In genomic region chr18:48539406-48540328, GRCh38 we compare ENCODE assay signal across 8 cellular contexts. TPM values are rescaled to one million over a fixed set of nuclear protein-coding genes. Genes with fewer than 3 reads are reported as not detected.
DNase-seq lines count a peak whose midpoint lies in the region; ATAC-seq and TF ChIP-seq lines count a peak whose summit lies in the region.

No MANE protein-coding gene starts in this region.

- in situ Hi-C loops in G401 (cut with HindIII; ENCODE audit: low sequenced_read_pairs), result no loop called here

- no peak for TF ChIP-seq CTCF in left lung (IDR thresholded peaks at IDR 0.05)

- H3K27ac ChIP-seq in left lung, result peak overlapping the region; percentile 86 to 90

- peaks cover 29% of the 10 kb centered on the region for H3K27me3 Mint-ChIP-seq in activated CD4-positive, alpha-beta T cell treated with anti-CD3 and anti-CD28 coated beads, Interleukin-2, amount 10 ng/mL, durations not matched to agents 24 days and 14 days

- H3K4me1 Mint-ChIP-seq in activated CD4-positive, alpha-beta T cell treated with anti-CD3 and anti-CD28 coated beads, Interleukin-2, amount 10 ng/mL, durations not matched to agents 24 days and 14 days, result peaks cover 16% of the 10 kb centered on the region

- no peaks in the 10 kb centered on the region for H3K9me3 Mint-ChIP-seq in activated CD4-positive, alpha-beta T cell treated with anti-CD3 and anti-CD28 coated beads, Interleukin-2, amount 10 ng/mL, durations not matched to agents 24 days and 14 days

- intact Hi-C loops in activated CD4-positive, alpha-beta T cell treated with anti-CD3 and anti-CD28 coated beads, Interleukin-2, amount 10 ng/mL, durations not matched to agents 24 days and 14 days (cut with micrococcal nuclease), result loop anchor here (1.0 kb wide), 1 partner anchor 129 kb away; no protein-coding TSS in a partner anchor
- intact Hi-C loops in left lung (cut with DNase I), result no loop called here

- H3K36me3 ChIP-seq in left lung, result no peaks in the 10 kb centered on the region

- no peak overlapping the region for H3K27ac Mint-ChIP-seq in activated CD4-positive, alpha-beta T cell treated with anti-CD3 and anti-CD28 coated beads, Interleukin-2, amount 10 ng/mL, durations not matched to agents 24 days and 14 days

- H3K36me3 Mint-ChIP-seq in activated CD4-positive, alpha-beta T cell treated with anti-CD3 and anti-CD28 coated beads, Interleukin-2, amount 10 ng/mL, durations not matched to agents 24 days and 14 days (ENCODE audit: low read depth), result no peaks in the 10 kb centered on the region

- DNase-seq in G401 (ENCODE audit: low spot score) (peak; percentile 50), NCI-H1105 (lab: John Stamatoyannopoulos, UW) (peak; percentile 67), dermis blood vessel endothelial cell (peak; percentile 69), left lung (peak in 1 of 2 donors; percentile 86), cerebellar nuclear complex (lab: John Stamatoyannopoulos, UW) (no peak)
- DNase-seq in activated CD4-positive, alpha-beta T cell treated with anti-CD3 and anti-CD28 coated beads, Interleukin-2, amount 10 ng/mL, durations not matched to agents 24 days and 14 days, result peak; percentile 74
- DNase-seq in stimulated activated CD4-positive, alpha-beta T cell treated with anti-CD3 and anti-CD28 coated beads, Interleukin-2, amount 100 ng/mL, for 4 hours (ENCODE audit: low read depth), result peak; percentile 10

- ATAC-seq in left lung, result peak; percentile 25
- no peak for ATAC-seq in HG02678 (IDR thresholded peaks at IDR 0.05; ENCODE audit: unreplicated experiment)

- H3K4me3 ChIP-seq in left lung, result peak overlapping the region; percentile 89 to 91

- H3K4me1 ChIP-seq in left lung, result peaks cover 6 to 14% of the 10 kb centered on the region in 2 donors

- H3K9me3 ChIP-seq in left lung, result no peaks in the 10 kb centered on the region

- H3K27me3 ChIP-seq in left lung, result peaks cover 0 to 5% of the 10 kb centered on the region in 2 donors

- H3K4me3 Mint-ChIP-seq in activated CD4-positive, alpha-beta T cell treated with anti-CD3 and anti-CD28 coated beads, Interleukin-2, amount 10 ng/mL, durations not matched to agents 24 days and 14 days, result peak overlapping the region; percentile 84

RNA-seq across cellular contexts. Expression of gene CTIF, which starts 0.8 kb away (rescaled TPM):
- 4.6 and 5.9 TPM in 2 replicates for total RNA-seq in G401 (2014; rRNA removed; shearing (Covaris generic))
- total RNA-seq in activated CD4-positive, alpha-beta T cell treated with anti-CD3 and anti-CD28 coated beads, Interleukin-2, amount 10 ng/mL, durations not matched to agents 24 days and 14 days, result 6.5 and 9.5 TPM in 2 replicates
- 18.0 and 22.6 TPM in 2 replicates for total RNA-seq in dermis blood vessel endothelial cell
- 10 to 100 TPM; 37.1 to 46.1 TPM for total RNA-seq in left lung

Comparison
In these comparisons a context has a peak if more than half of its experiments do, and no peak if none do; other contexts are left out.
1. DNase-seq: peak in G401 (single experiment), NCI-H1105 (single experiment), activated CD4-positive, alpha-beta T cell treated with anti-CD3 and anti-CD28 coated beads, Interleukin-2, amount 10 ng/mL, durations not matched to agents 24 days and 14 days (single experiment), dermis blood vessel endothelial cell (single experiment) and stimulated activated CD4-positive, alpha-beta T cell treated with anti-CD3 and anti-CD28 coated beads, Interleukin-2, amount 100 ng/mL, for 4 hours (single experiment); none in cerebellar nuclear complex (0 of 2).